ENCODE assay signal across 18 cellular contexts in the genomic region with DNA sequence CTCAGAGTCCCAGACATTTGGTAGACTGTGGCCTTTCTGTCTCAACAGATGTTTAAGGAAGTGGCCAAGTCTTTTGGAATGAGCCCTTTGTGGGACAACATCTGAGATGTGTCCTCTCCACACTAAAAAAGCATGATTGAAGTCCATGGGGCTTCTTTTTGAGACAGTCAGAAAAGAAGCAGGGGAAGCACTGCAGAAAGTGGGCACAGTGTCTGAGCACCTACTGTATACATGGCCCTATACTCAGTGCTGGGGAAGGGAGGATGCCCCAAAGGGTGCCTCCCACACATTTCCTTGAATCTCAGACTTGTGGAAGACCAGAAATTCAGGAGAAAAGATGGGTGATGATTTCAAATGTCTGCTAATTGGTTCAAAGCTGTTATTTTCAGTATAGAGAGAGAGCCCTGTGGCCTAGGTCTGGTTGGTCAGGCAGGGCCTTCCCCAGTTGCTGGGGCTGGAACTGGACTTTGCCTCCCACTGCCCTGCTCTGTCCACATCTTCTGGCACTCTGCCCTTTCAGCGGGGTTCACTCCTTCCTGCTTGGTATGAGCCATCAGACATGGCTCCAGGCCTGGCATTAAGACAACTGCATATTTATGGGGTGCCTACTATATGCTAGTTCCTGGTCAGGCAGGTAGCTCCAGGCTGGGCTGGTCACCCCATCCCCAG.
"Had no signal": no experiment of that assay in that cellular context is flagged by ENCODE, and none has a peak within 500 bp of the region (broad histone marks: within the 10 kb centered on the region; RNA-seq: fewer than 3 reads in every experiment).

No MANE protein-coding gene starts in this region.

- H3K4me1 ChIP-seq: gastrocnemius medialis, psoas muscle, sigmoid colon had no signal

- H3K27me3 Mint-ChIP-seq: activated CD4-positive, alpha-beta T cell treated with anti-CD3 and anti-CD28 coated beads, Interleukin-2, amount 10 ng/mL, durations not matched to agents 7 days and 5 days; activated naive CD8-positive, alpha-beta T cell had no signal

- H3K27ac Mint-ChIP-seq: activated CD4-positive, alpha-beta T cell treated with anti-CD3 and anti-CD28 coated beads, Interleukin-2, amount 10 ng/mL, durations not matched to agents 7 days and 5 days; activated naive CD8-positive, alpha-beta T cell; activated T-cell treated with anti-CD3 and anti-CD28 coated beads, Interleukin-2, amount 50 U/mL, for 72 hours; nephron progenitor cell had no signal

- H3K4me3 ChIP-seq: gastrocnemius medialis, heart right ventricle, psoas muscle, sigmoid colon, thoracic aorta had no signal

- DNase-seq: activated CD4-positive, alpha-beta T cell treated with anti-CD3 and anti-CD28 coated beads, Interleukin-2, amount 10 ng/mL, durations not matched to agents 7 days and 5 days; activated CD8-positive, alpha-beta memory T cell treated with anti-CD3 and anti-CD28 coated beads, Interleukin-2, amount 50 U/mL, for 48 hours; activated gamma-delta T cell treated with Interleukin-2 at 50 U/mL for 16 hours; activated T-cell treated with anti-CD3 and anti-CD28 coated beads, Interleukin-2, amount 50 U/mL, for 72 hours; dermis blood vessel endothelial cell; gastrocnemius medialis; heart right ventricle; nephron progenitor cell; occipital lobe; sigmoid colon; stimulated activated CD4-positive, alpha-beta T cell treated with anti-CD3 and anti-CD28 coated beads, Interleukin-12 subunit alpha, Interleukin-12 subunit beta, amount 100 ng/mL, for 4 hours; stimulated activated CD4-positive, alpha-beta T cell treated with anti-CD3 and anti-CD28 coated beads, Interleukin-2, amount 100 ng/mL, for 24 hours; SW 1271 had no signal

- H3K27ac ChIP-seq: epithelial cell of prostate, gastrocnemius medialis, heart right ventricle, psoas muscle, sigmoid colon, thoracic aorta had no signal

- H3K4me3 Mint-ChIP-seq: activated CD4-positive, alpha-beta T cell treated with anti-CD3 and anti-CD28 coated beads, Interleukin-2, amount 10 ng/mL, durations not matched to agents 7 days and 5 days; activated naive CD8-positive, alpha-beta T cell; activated T-cell treated with anti-CD3 and anti-CD28 coated beads, Interleukin-2, amount 50 U/mL, for 72 hours; nephron progenitor cell had no signal

- H3K36me3 ChIP-seq: gastrocnemius medialis, sigmoid colon, thoracic aorta had no signal

- FAIRE-seq: keratinocyte had no signal

- H3K9me3 Mint-ChIP-seq: activated CD4-positive, alpha-beta T cell treated with anti-CD3 and anti-CD28 coated beads, Interleukin-2, amount 10 ng/mL, durations not matched to agents 7 days and 5 days; activated T-cell treated with anti-CD3 and anti-CD28 coated beads, Interleukin-2, amount 50 U/mL, for 72 hours; nephron progenitor cell had no signal

- H3K4me1 Mint-ChIP-seq: nephron progenitor cell had no signal

- H3K9me3 ChIP-seq: gastrocnemius medialis, heart right ventricle, psoas muscle, sigmoid colon, thoracic aorta had no signal

- ATAC-seq: activated T-cell treated with anti-CD3 and anti-CD28 coated beads, Interleukin-2, amount 50 U/mL, for 72 hours; gastrocnemius medialis; heart right ventricle; psoas muscle had no signal

- H3K27me3 ChIP-seq: gastrocnemius medialis, heart right ventricle, sigmoid colon had no signal
